ENCODE assay signal across 17 cellular contexts in the genomic region with DNA sequence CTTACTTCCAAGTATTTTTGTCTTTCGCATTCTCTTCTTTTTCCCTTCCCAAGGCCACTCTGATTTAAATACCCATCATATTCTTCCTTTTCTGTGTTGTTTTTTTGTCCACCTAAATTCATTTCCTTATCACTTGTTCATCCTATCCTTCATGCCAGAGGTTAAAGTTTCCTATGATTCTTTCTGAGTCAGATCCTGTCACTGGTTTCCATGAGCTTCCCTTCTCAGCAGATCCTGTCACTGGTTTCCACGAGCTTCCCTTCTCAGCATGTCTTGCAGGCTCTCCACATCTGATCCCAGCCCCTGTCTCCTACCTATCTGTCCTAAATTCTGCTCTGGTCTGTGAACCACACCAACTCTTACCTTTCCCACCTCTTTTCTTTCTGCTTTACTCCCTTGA.
DNase-seq lines count a peak whose midpoint lies in the region; ATAC-seq, FAIRE-seq and TF ChIP-seq lines count a peak whose summit lies in the region.
"Had no signal": no experiment of that assay in that cellular context is flagged by ENCODE, and none has a peak within 500 bp of the region (broad histone marks: within the 10 kb centered on the region; RNA-seq: fewer than 3 reads in every experiment).

No MANE protein-coding gene starts in this region.

- H3K27me3 ChIP-seq in ACC112 (ENCODE audit: insufficient read depth, low read length): no peaks in the 10 kb centered on the region
- no peaks in the 10 kb centered on the region for H3K27me3 ChIP-seq in IMR-90 (ENCODE audit: control insufficient read depth, insufficient read depth, low read length)
- H3K27me3 ChIP-seq in bronchial epithelial cell (ENCODE audit: control insufficient read depth, insufficient read depth, low read length): no peaks in the 10 kb centered on the region
- H3K27me3 ChIP-seq: body of pancreas, suprapubic skin had no signal

- H3K4me1 ChIP-seq in ACC112 (ENCODE audit: control insufficient read depth, insufficient read depth, low read length, unreplicated experiment): peaks cover 35% of the 10 kb centered on the region
- H3K4me1 ChIP-seq in IMR-90 (ENCODE audit: control insufficient read depth, insufficient read depth, low read length): peaks cover 5% of the 10 kb centered on the region; the same call in 1 of the 2 replicates
- H3K4me1 ChIP-seq: body of pancreas, suprapubic skin had no signal

- H3K27ac ChIP-seq in ACC112 (ENCODE audit: low read depth, low read length) (peak overlapping the region; percentile 68), IMR-90 (ENCODE audit: insufficient read depth, low read length) (no peak overlapping the region)
- H3K27ac ChIP-seq: body of pancreas, suprapubic skin had no signal

- peak overlapping the region in 1 of 2 donors; percentile 56 for H3K27ac Mint-ChIP-seq in natural killer cell treated with Interleukin-12 subunit alpha and Interleukin-12 subunit beta and Interleukin-15 and Interleukin-18, amount 100 ng/mL, for 72 hours

- H3K9ac ChIP-seq in IMR-90 (ENCODE audit: low read depth, low read length): no peak overlapping the region; the same call in 1 of the 2 replicates

- FAIRE-seq in bronchial epithelial cell (lab: Jason Lieb, UNC): no peak
- FAIRE-seq: small intestine had no signal

- H3K36me3 Mint-ChIP-seq in natural killer cell treated with Interleukin-12 subunit alpha and Interleukin-12 subunit beta and Interleukin-15 and Interleukin-18, amount 100 ng/mL, for 72 hours: peaks cover 16% of the 10 kb centered on the region

- dilution Hi-C loops in IMR-90 (cut with HindIII; ENCODE audit: low sequenced_read_pairs, unreplicated experiment): no loop called here

- POLR2A ChIA-PET in IMR-90 (lab: Charles Lee; ENCODE audit: unreplicated experiment): no interaction called here

- no peaks in the 10 kb centered on the region for H3K9me3 ChIP-seq in IMR-90 (ENCODE audit: control insufficient read depth, insufficient read depth, low read length)
- H3K9me3 ChIP-seq: body of pancreas, suprapubic skin had no signal

- peak overlapping the region; percentile 31 for H2AK9ac ChIP-seq in IMR-90 (replicated peaks; ENCODE audit: low read depth, low read length, poor library complexity)

- TF ChIP-seq POLR2A in IMR-90 (IDR thresholded peaks at IDR 0.05; ENCODE audit: low read depth, low read length): no peak

- H2BK15ac ChIP-seq in IMR-90 (ENCODE audit: low read depth, low read length): peak overlapping the region; percentile 69; the same call in 1 of the 3 replicates

- peak overlapping the region; percentile 94 for H3K14ac ChIP-seq in IMR-90 (replicated peaks; ENCODE audit: low read depth, low read length)

- no peak overlapping the region for H3K4me3 Mint-ChIP-seq in natural killer cell treated with Interleukin-12 subunit alpha and Interleukin-12 subunit beta and Interleukin-15 and Interleukin-18, amount 100 ng/mL, for 72 hours
- H3K4me3 Mint-ChIP-seq: H9 had no signal

- no TSS peak for BruUV-seq in IMR-90 (replicated peaks; lab: Mats Ljungman, UMichigan)

- H3K9me1 ChIP-seq in IMR-90 (ENCODE audit: insufficient read depth, low read length): peaks cover 23% of the 10 kb centered on the region

- H3K4me1 Mint-ChIP-seq in natural killer cell treated with Interleukin-12 subunit alpha and Interleukin-12 subunit beta and Interleukin-15 and Interleukin-18, amount 100 ng/mL, for 72 hours (ENCODE audit: low read depth in 2 of 2): peaks cover 12 to 15% of the 10 kb centered on the region in 2 donors

- no peaks in the 10 kb centered on the region for H4K20me1 ChIP-seq in IMR-90 (ENCODE audit: insufficient read depth, low read length)

- peaks cover 4% of the 10 kb centered on the region for H3K79me2 ChIP-seq in ACC112 (ENCODE audit: control insufficient read depth, insufficient read depth, low read length, unreplicated experiment)

- H3K9me3 Mint-ChIP-seq in natural killer cell treated with Interleukin-12 subunit alpha and Interleukin-12 subunit beta and Interleukin-15 and Interleukin-18, amount 100 ng/mL, for 72 hours: no peaks in the 10 kb centered on the region
- H3K9me3 Mint-ChIP-seq: H9 had no signal

- WGBS in IMR-90 (ENCODE audit: extremely low coverage in 2 of 2, insufficient read length in 1 of 2), 2 experiments: 0% methylated on average over 1 of the region's 2 CpGs; no CpG with 5 or more reads in 1 of the 2 experiments

- no peak for TF ChIP-seq CTCF in IMR-90 (conservative IDR thresholded peaks at IDR 0.05; ENCODE audit: low read depth, low read length)
- no peak for TF ChIP-seq CTCF in bronchial epithelial cell (IDR thresholded peaks at IDR 0.05; ENCODE audit: insufficient read depth, low read length, severe bottlenecking)

- intact Hi-C loops in IMR-90 (cut with micrococcal nuclease): no loop called here

- H3K23ac ChIP-seq in IMR-90 (ENCODE audit: low read depth, low read length): peak overlapping the region; percentile 55; the same call in 1 of the 2 replicates

- ATAC-seq in IMR-90 (ENCODE audit: low read depth) (peak; percentile 75; the same call in 1 of the 2 replicates), GM18870 (IDR thresholded peaks at IDR 0.05; ENCODE audit: unreplicated experiment) (no peak)
- ATAC-seq in natural killer cell treated with Interleukin-12 subunit alpha and Interleukin-12 subunit beta and Interleukin-15 and Interleukin-18, amount 100 ng/mL, for 72 hours: no peak
- ATAC-seq: body of pancreas had no signal

- peak overlapping the region; percentile 89; the same call in 1 of the 2 replicates for H3K4ac ChIP-seq in IMR-90 (ENCODE audit: low read depth, low read length)

- DNase-seq in IMR-90 (peak; percentile 82), bronchial epithelial cell (ENCODE audit: low read depth) (peak; percentile 64), iris pigment epithelial cell (ENCODE audit: low read depth) (peak; percentile 88), NOMO-1 treated with DMSO at 0.1 percent for 48 hours (lab: John Stamatoyannopoulos, UW; ENCODE audit: unreplicated experiment) (no peak), GF-D8 (lab: John Stamatoyannopoulos, UW) (no peak)
- no peak for DNase-seq in natural killer cell treated with Interleukin-12 subunit alpha and Interleukin-12 subunit beta and Interleukin-15 and Interleukin-18, amount 100 ng/mL, for 72 hours (ENCODE audit: low spot score)
- DNase-seq: activated CD4-positive, alpha-beta T cell treated with anti-CD3 and anti-CD28 coated beads, Interleukin-2, amount 50 U/mL, for 48 hours; activated effector memory CD4-positive, alpha-beta T cell treated with anti-CD3 and anti-CD28 coated beads, Interleukin-2, amount 50 U/mL, for 16 hours; body of pancreas; H9; NCI-H1417 treated with DMSO at 0.1 percent for 48 hours; NCI-H526; small intestine; T1000 had no signal

- CTCF ChIA-PET in IMR-90 (lab: Yijun Ruan, JAX): no interaction called here

- H4K8ac ChIP-seq in IMR-90 (ENCODE audit: low read depth in 2 of 2, low read length in 2 of 2): peak overlapping the region; percentile 83 to 85; a peak in 3 of 4 replicates

- H4K91ac ChIP-seq in IMR-90 (ENCODE audit: insufficient read depth, low read depth, low read length): 0 out of 2 replicates have a peak overlapping the region, but pooled peaks have one; percentile 63

- no peak overlapping the region for H3K4me2 ChIP-seq in IMR-90 (ENCODE audit: low read depth, low read length)

- no peak overlapping the region; the same call in 1 of the 2 replicates for H3K18ac ChIP-seq in IMR-90 (ENCODE audit: low read depth, low read length)

- H2AFZ ChIP-seq in ACC112 (ENCODE audit: low read length, unreplicated experiment): no peak overlapping the region
- no peak overlapping the region for H2AFZ ChIP-seq in IMR-90 (replicated peaks; ENCODE audit: low read length, poor library complexity)

- H3K4me3 ChIP-seq in ACC112 (ENCODE audit: low read depth, low read length): peak overlapping the region; percentile 21; the same call in 1 of the 2 replicates
- H3K4me3 ChIP-seq in IMR-90 (ENCODE audit: insufficient read depth, low read depth, low read length): no peak overlapping the region
- H3K4me3 ChIP-seq in bronchial epithelial cell (ENCODE audit: low read depth, low read length): no peak overlapping the region
- H3K4me3 ChIP-seq: body of pancreas, suprapubic skin had no signal

- peak overlapping the region; percentile 54 for H2BK5ac ChIP-seq in IMR-90 (ENCODE audit: low read depth, low read length, poor library complexity, severe bottlenecking)

- H3K56ac ChIP-seq in IMR-90 (ENCODE audit: extremely low read depth, insufficient read depth, low read length): peak overlapping the region; percentile 43

- H2AK5ac ChIP-seq in IMR-90 (ENCODE audit: low read depth, low read length): 0 out of 2 replicates have a peak overlapping the region, but pooled peaks have one; percentile 42

- H2BK120ac ChIP-seq in IMR-90 (ENCODE audit: low read depth, low read length): peak overlapping the region; percentile 89

- in situ Hi-C loops in IMR-90 (cut with MboI; ENCODE audit: low sequenced_read_pairs): no loop called here

- no peak overlapping the region for H4K5ac ChIP-seq in IMR-90 (ENCODE audit: low read depth, low read length)

- no peaks in the 10 kb centered on the region for H3K27me3 Mint-ChIP-seq in natural killer cell treated with Interleukin-12 subunit alpha and Interleukin-12 subunit beta and Interleukin-15 and Interleukin-18, amount 100 ng/mL, for 72 hours

- no peak for TF ChIP-seq RAD21 in IMR-90 (IDR thresholded peaks at IDR 0.05; ENCODE audit: low read length)

- peaks cover 36 to 46% of the 10 kb centered on the region in 2 experiments for H3K79me1 ChIP-seq in IMR-90 (ENCODE audit: low read depth in 1 of 2, low read length in 2 of 2)

- peak overlapping the region; percentile 88; the same call in 1 of the 2 replicates for H2BK20ac ChIP-seq in IMR-90 (ENCODE audit: low read depth, low read length)

- H3K36me3 ChIP-seq in ACC112 (ENCODE audit: insufficient read depth, low read length): peaks cover 5% of the 10 kb centered on the region; the same call in 1 of the 2 replicates
- peaks cover 6% of the 10 kb centered on the region for H3K36me3 ChIP-seq in IMR-90 (ENCODE audit: control insufficient read depth, insufficient read depth, low read length)
- H3K36me3 ChIP-seq in bronchial epithelial cell (ENCODE audit: control insufficient read depth, insufficient read depth, low read length): peaks cover 7% of the 10 kb centered on the region

TF ChIP-seq in IMR-90, 13 proteins besides CTCF, POLR2A, EP300 and RAD21:
- no peak for TF ChIP-seq BHLHE40 (IDR thresholded peaks at IDR 0.05; ENCODE audit: low read depth, low read length)
- no peak for TF ChIP-seq SMC3 (IDR thresholded peaks at IDR 0.05; ENCODE audit: low read depth, low read length)
- TF ChIP-seq MAFK (IDR thresholded peaks at IDR 0.05; ENCODE audit: low read depth, low read length): 0 out of 2 replicates have a peak, but pooled peaks have one; percentile 12
- TF ChIP-seq RFX5 (IDR thresholded peaks at IDR 0.05; ENCODE audit: low read depth, low read length): peak; percentile 84

Comparison
In these comparisons a context has a peak if more than half of its experiments do, and no peak if none do; other contexts are left out.
1. DNase-seq: peak in IMR-90 (single experiment), bronchial epithelial cell (single experiment) and iris pigment epithelial cell (single experiment); none in natural killer cell treated with Interleukin-12 subunit alpha and Interleukin-12 subunit beta and Interleukin-15 and Interleukin-18, amount 100 ng/mL, for 72 hours (single experiment), NOMO-1 treated with DMSO at 0.1 percent for 48 hours (single experiment) and GF-D8 (single experiment).